In genomic region chr14:100307215-100308111, GRCh38 we compare ENCODE assay signal across 8 cellular contexts. TPM values are rescaled to one million over a fixed set of nuclear protein-coding genes. Genes with fewer than 3 reads are reported as not detected.
DNase-seq lines count a peak whose midpoint lies in the region; ATAC-seq and TF ChIP-seq lines count a peak whose summit lies in the region.

No MANE protein-coding gene starts in this region.

- H3K27me3 ChIP-seq in left lung = no peaks in the 10 kb centered on the region
- no peaks in the 10 kb centered on the region for H3K27me3 ChIP-seq in transverse colon

- H3K27ac Mint-ChIP-seq in brain = peak overlapping the region; percentile 52 to 92 (median 80)

- H3K9me3 Mint-ChIP-seq in brain = peaks cover 0 to 2% (median 0%) of the 10 kb centered on the region in 5 experiments

- no peaks in the 10 kb centered on the region for H3K9me3 ChIP-seq in left lung
- H3K9me3 ChIP-seq in transverse colon = no peaks in the 10 kb centered on the region

- H3K36me3 ChIP-seq in left lung = no peaks in the 10 kb centered on the region
- no peaks in the 10 kb centered on the region for H3K36me3 ChIP-seq in transverse colon

- WGBS in transverse colon (ENCODE audit: low coverage in 1 of 2), 2 donors = 30% methylated on average over 33 of the region's 33 CpGs; no CpG with 5 or more reads in 1 of the 2 donors

- in situ Hi-C loops in transverse colon (cut with MboI; ENCODE audit: low pct_ligation_motif_present in 1 of 4, low pct_unique_long_range_greater_than_20kb in 1 of 4, low sequenced_read_pairs in 3 of 4) = no loop called here

- H3K27ac ChIP-seq in left lung (peak overlapping the region; percentile 76 to 79), transverse colon (peak overlapping the region; percentile 88 to 93 (median 90))

- peaks cover 5% of the 10 kb centered on the region for H3K27me3 Mint-ChIP-seq in brain

- peaks cover 18 to 65% of the 10 kb centered on the region in 2 donors for H3K4me1 ChIP-seq in left lung
- H3K4me1 ChIP-seq in transverse colon = peaks cover 10 to 44% (median 25%) of the 10 kb centered on the region in 4 donors

- peaks cover 6% of the 10 kb centered on the region for H3K36me3 Mint-ChIP-seq in brain

- H3K4me3 Mint-ChIP-seq in brain = peak overlapping the region; percentile 91 to 95 (median 94)

- ATAC-seq in GM19395 (IDR thresholded peaks at IDR 0.05; ENCODE audit: unreplicated experiment) (peak; percentile 23), left lung (peak; percentile 20), GM21786 (IDR thresholded peaks at IDR 0.05; ENCODE audit: unreplicated experiment) (no peak), GM18861 (IDR thresholded peaks at IDR 0.05; ENCODE audit: unreplicated experiment) (no peak)

- TF ChIP-seq CTCF in brain (conservative IDR thresholded peaks at IDR 0.05) = no peak
- TF ChIP-seq CTCF in left lung (IDR thresholded peaks at IDR 0.05) = no peak
- no peak for TF ChIP-seq CTCF in transverse colon (IDR thresholded peaks at IDR 0.05)

- intact Hi-C loops in left lung (cut with DNase I) (no loop called here), transverse colon (cut with DNase I; ENCODE audit: low total_unique reads) (loop anchor here (5.0 kb wide), 1 partner anchor 70 kb away; the partner anchor contains the start of gene WDR25)

- TF ChIP-seq EP300 in transverse colon (IDR thresholded peaks at IDR 0.05; ENCODE audit: low read depth) = no peak

- no peak for TF ChIP-seq POLR2A in transverse colon (IDR thresholded peaks at IDR 0.05)

- H3K4me1 Mint-ChIP-seq in brain = peaks cover 63% of the 10 kb centered on the region

- peak overlapping the region; percentile 74 for H3K4me3 ChIP-seq in Jurkat, Clone E6-1 (ENCODE audit: low read length)
- H3K4me3 ChIP-seq in left lung (peak overlapping the region; percentile 81 to 92), transverse colon (peak overlapping the region; percentile 71 to 97 (median 82))

- no peak for DNase-seq in Jurkat, Clone E6-1 (ENCODE audit: low read depth, low spot score)
- peak; percentile 50 to 80 for DNase-seq in left lung
- peak; percentile 32 for DNase-seq in transverse colon
- DNase-seq in NCI-H1048 (lab: John Stamatoyannopoulos, UW) = no peak

RNA-seq across cellular contexts. Expression of gene SLC25A29, which starts 1.2 kb away (rescaled TPM):
- 77.7 TPM for polyA plus RNA-seq in Jurkat, Clone E6-1 (2012; ENCODE audit: insufficient read depth, insufficient read length)
- 50.1 TPM for polyA plus RNA-seq in brain (ENCODE audit: insufficient read depth, low read depth, low replicate concordance)
- total RNA-seq in left lung (10 to 100 TPM; 56.0 to 80.1 TPM), transverse colon (10 to 100 TPM; 16.8 to 62.7 (median 19.7) TPM)

RNA-seq across cellular contexts. Expression of gene SLC25A47, which starts 15.7 kb away (rescaled TPM):
- polyA plus RNA-seq in Jurkat, Clone E6-1 (2012; ENCODE audit: insufficient read depth, insufficient read length) = not detected
- 0.27 TPM for polyA plus RNA-seq in brain (ENCODE audit: insufficient read depth, low read depth, low replicate concordance)
- total RNA-seq in left lung (not detected), transverse colon (under 1 TPM in 2 of 4 donors, not detected in 2; 0.27 to 0.32 TPM)

Comparison
In these comparisons a context has a peak if more than half of its experiments do, and no peak if none do; other contexts are left out.
1. ATAC-seq: peak in GM19395 (single experiment) and left lung (single experiment); none in GM21786 (single experiment) and GM18861 (single experiment).
2. DNase-seq: peak in left lung (2 of 2) and transverse colon (single experiment); none in Jurkat, Clone E6-1 (single experiment) and NCI-H1048 (single experiment).
3. Peak in every context shown above with its lines, with median percentiles within 50 percentile points of each other: H3K4me3 ChIP-seq.